20 cellular contexts compared by ENCODE assay signal in the genomic region with DNA sequence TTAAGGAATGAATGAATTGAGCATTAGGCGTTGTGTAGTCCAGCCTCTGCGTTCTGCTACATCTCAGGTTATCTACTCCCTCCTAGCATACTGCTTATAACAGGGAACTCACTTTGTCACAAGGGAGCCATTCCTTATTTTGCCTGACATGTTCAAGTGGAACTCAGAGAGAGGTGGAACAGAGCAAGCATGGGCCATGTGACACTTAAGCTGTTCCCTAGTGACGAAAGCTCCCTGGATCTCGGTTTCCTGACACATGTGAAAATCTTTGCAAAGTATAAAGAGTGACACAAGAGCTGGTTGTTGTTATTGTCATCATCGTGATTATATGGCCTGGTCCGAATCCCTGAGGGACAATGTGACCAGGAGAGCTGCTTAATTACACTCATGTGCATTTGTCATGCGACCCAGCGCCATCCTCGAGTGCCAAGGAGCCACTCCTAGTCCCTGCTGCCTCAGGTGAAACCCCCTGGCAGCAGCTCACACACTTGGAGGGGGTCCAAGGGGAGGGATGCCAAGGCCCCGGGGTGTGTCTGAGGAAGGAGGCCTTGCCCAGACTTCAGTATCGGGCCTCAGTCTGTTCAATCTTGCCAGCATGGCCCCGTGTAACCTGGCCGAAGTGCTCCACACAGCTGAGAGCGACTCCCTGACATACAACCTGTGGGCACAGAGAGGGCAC.
DNase-seq lines count a peak whose midpoint lies in the region; ATAC-seq and TF ChIP-seq lines count a peak whose summit lies in the region.
"Had no signal": no experiment of that assay in that cellular context is flagged by ENCODE, and none has a peak within 500 bp of the region (broad histone marks: within the 10 kb centered on the region; RNA-seq: fewer than 3 reads in every experiment).

No MANE protein-coding gene starts in this region.

- no peaks in the 10 kb centered on the region for H4K20me1 ChIP-seq in mammary epithelial cell (ENCODE audit: insufficient read depth, low read length)

- H3K4me3 ChIP-seq in right atrium auricular region (no peak overlapping the region), lower lobe of right lung (no peak overlapping the region), transverse colon (no peak overlapping the region), mammary epithelial cell (replicated peaks in 1 of 3; ENCODE audit: insufficient read depth in 1 of 3, low read depth in 2 of 3, low read length in 3 of 3) (no peak overlapping the region)
- H3K4me3 ChIP-seq: coronary artery, esophagus squamous epithelium, thoracic aorta had no signal

- H3K9me3 Mint-ChIP-seq in activated T-helper 17 cell treated with anti-CD3 and anti-CD28 coated beads, Interleukin-2, amount 50 U/mL, for 72 hours: no peaks in the 10 kb centered on the region
- H3K9me3 Mint-ChIP-seq: stimulated activated effector memory CD8-positive, alpha-beta T cell treated with anti-CD3 and anti-CD28 coated beads, Interleukin-12 subunit alpha, Interleukin-12 subunit beta, amount 100 ng/mL, for 72 hours had no signal

- in situ Hi-C loops in transverse colon (cut with MboI; ENCODE audit: low pct_ligation_motif_present in 1 of 4, low pct_unique_long_range_greater_than_20kb in 1 of 4, low sequenced_read_pairs in 3 of 4): no loop called here
- in situ Hi-C loops in mammary epithelial cell (cut with MboI; ENCODE audit: low sequenced_read_pairs in 2 of 2): no loop called here

- H3K9me3 ChIP-seq in right atrium auricular region: peaks cover 0 to 5% of the 10 kb centered on the region in 2 donors
- no peaks in the 10 kb centered on the region for H3K9me3 ChIP-seq in lower lobe of right lung
- H3K9me3 ChIP-seq in transverse colon: no peaks in the 10 kb centered on the region
- H3K9me3 ChIP-seq in mammary epithelial cell (replicated peaks; ENCODE audit: insufficient read depth, low read length): no peaks in the 10 kb centered on the region
- H3K9me3 ChIP-seq: esophagus squamous epithelium, thoracic aorta had no signal

- CTCF ChIA-PET in mammary epithelial cell (lab: Charles Lee; ENCODE audit: low non-redundant PET): no interaction called here

- peaks cover 9% of the 10 kb centered on the region for H3K36me3 Mint-ChIP-seq in activated T-helper 17 cell treated with anti-CD3 and anti-CD28 coated beads, Interleukin-2, amount 50 U/mL, for 72 hours (ENCODE audit: low read depth)

- no peak for TF ChIP-seq EP300 in transverse colon (IDR thresholded peaks at IDR 0.05; ENCODE audit: low read depth)

- dilution Hi-C loops in mammary epithelial cell (cut with HindIII; ENCODE audit: low sequenced_read_pairs): no loop called here

- no peak overlapping the region for H3K4me2 ChIP-seq in mammary epithelial cell (ENCODE audit: insufficient read depth, low read depth, low read length)

- peak; percentile 45 for DNase-seq in Right ventricle myocardium superior
- DNase-seq in right atrium auricular region (ENCODE audit: low spot score): no peak
- peak; percentile 69 for DNase-seq in lower lobe of right lung
- peak; percentile 53 for DNase-seq in transverse colon
- DNase-seq in NCI-H526 treated with DMSO at 0.1 percent for 48 hours (lab: John Stamatoyannopoulos, UW): no peak
- no peak for DNase-seq in mammary epithelial cell
- DNase-seq: activated CD4-positive, CD25-positive, alpha-beta regulatory T cell treated with anti-CD3 and anti-CD28 coated beads, Interleukin-2, amount 50 U/mL, for 72 hours; activated CD8-positive, alpha-beta T cell treated with anti-CD3 and anti-CD28 coated beads, Interleukin-2, amount 10 ng/mL, durations not matched to agents 7 days and 5 days; brain microvascular endothelial cell; esophagus squamous epithelium; NCI-H1694; NCI-H526; SHP77 had no signal

- peaks cover 6% of the 10 kb centered on the region for H3K4me1 Mint-ChIP-seq in activated T-helper 17 cell treated with anti-CD3 and anti-CD28 coated beads, Interleukin-2, amount 50 U/mL, for 72 hours

- H3K36me3 ChIP-seq in right atrium auricular region (no peaks in the 10 kb centered on the region), lower lobe of right lung (no peaks in the 10 kb centered on the region), transverse colon (no peaks in the 10 kb centered on the region), mammary epithelial cell (ENCODE audit: insufficient read depth, low read length) (no peaks in the 10 kb centered on the region)
- H3K36me3 ChIP-seq: brain microvascular endothelial cell, esophagus squamous epithelium, thoracic aorta had no signal

- no peak overlapping the region for H2AFZ ChIP-seq in mammary epithelial cell (ENCODE audit: low read depth, low read length)

- H3K4me3 Mint-ChIP-seq in activated T-helper 17 cell treated with anti-CD3 and anti-CD28 coated beads, Interleukin-2, amount 50 U/mL, for 72 hours: no peak overlapping the region
- H3K4me3 Mint-ChIP-seq: activated CD8-positive, alpha-beta T cell treated with anti-CD3 and anti-CD28 coated beads, Interleukin-2, amount 10 ng/mL, durations not matched to agents 7 days and 5 days; mesothelial cell of epicardium; stimulated activated effector memory CD8-positive, alpha-beta T cell treated with anti-CD3 and anti-CD28 coated beads, Interleukin-12 subunit alpha, Interleukin-12 subunit beta, amount 100 ng/mL, for 72 hours had no signal

- no peaks in the 10 kb centered on the region for H3K27me3 ChIP-seq in right atrium auricular region
- H3K27me3 ChIP-seq in lower lobe of right lung (ENCODE audit: low read depth): no peaks in the 10 kb centered on the region
- no peaks in the 10 kb centered on the region for H3K27me3 ChIP-seq in transverse colon
- no peaks in the 10 kb centered on the region for H3K27me3 ChIP-seq in mammary epithelial cell (ENCODE audit: insufficient read depth, low read length)
- H3K27me3 ChIP-seq: brain microvascular endothelial cell, esophagus squamous epithelium had no signal

- H3K27ac Mint-ChIP-seq in activated T-helper 17 cell treated with anti-CD3 and anti-CD28 coated beads, Interleukin-2, amount 50 U/mL, for 72 hours: peak overlapping the region; percentile 23
- H3K27ac Mint-ChIP-seq: activated CD8-positive, alpha-beta T cell treated with anti-CD3 and anti-CD28 coated beads, Interleukin-2, amount 10 ng/mL, durations not matched to agents 7 days and 5 days; mesothelial cell of epicardium had no signal

- intact Hi-C loops in Right ventricle myocardium superior (cut with DNase I) (no loop called here), lower lobe of right lung (cut with DNase I) (no loop called here), transverse colon (cut with DNase I; ENCODE audit: low total_unique reads) (no loop called here), mammary epithelial cell (cut with micrococcal nuclease) (no loop called here)

- 67 to 82% methylated on average over 2 to 14 of the region's 14 CpGs for WGBS in transverse colon (ENCODE audit: low coverage in 1 of 2), 2 donors
- 57% methylated on average over 13 of the region's 14 CpGs for WGBS in mammary epithelial cell (ENCODE audit: low coverage, missing lambda C conversion rate)

- H3K79me2 ChIP-seq in mammary epithelial cell (ENCODE audit: insufficient read depth, low read length): peaks cover 79% of the 10 kb centered on the region

- ATAC-seq in Right ventricle myocardium superior (ENCODE audit: poor library complexity) (peak; percentile 90), lower lobe of right lung (peak; percentile 87 to 91), HG02885 (IDR thresholded peaks at IDR 0.05; ENCODE audit: poor library complexity, unreplicated experiment) (no peak)
- ATAC-seq in activated T-helper 17 cell treated with anti-CD3 and anti-CD28 coated beads, Interleukin-2, amount 50 U/mL, for 72 hours (replicated peaks): no peak
- ATAC-seq: activated CD8-positive, alpha-beta T cell treated with anti-CD3 and anti-CD28 coated beads, Interleukin-2, amount 10 ng/mL, durations not matched to agents 7 days and 5 days; HepG2; stimulated activated effector memory CD8-positive, alpha-beta T cell treated with anti-CD3 and anti-CD28 coated beads, Interleukin-12 subunit alpha, Interleukin-12 subunit beta, amount 100 ng/mL, for 72 hours had no signal

- TF ChIP-seq POLR2A in transverse colon (IDR thresholded peaks at IDR 0.05): no peak

- no peak for TF ChIP-seq CTCF in right atrium auricular region (IDR thresholded peaks at IDR 0.05)
- TF ChIP-seq CTCF in lower lobe of right lung (IDR thresholded peaks at IDR 0.05): no peak
- TF ChIP-seq CTCF in transverse colon (IDR thresholded peaks at IDR 0.05): no peak
- TF ChIP-seq CTCF in mammary epithelial cell (conservative IDR thresholded peaks at IDR 0.05 in 1 of 2, IDR thresholded peaks at IDR 0.05 in 1 of 2; ENCODE audit: extremely low read depth in 1 of 2, insufficient read depth in 1 of 2, low read depth in 1 of 2, low read length in 2 of 2): no peak

- H3K4me1 ChIP-seq in right atrium auricular region (no peaks in the 10 kb centered on the region), lower lobe of right lung (no peaks in the 10 kb centered on the region), transverse colon (peaks cover 0 to 4% (median 0%) of the 10 kb centered on the region in 4 donors), mammary epithelial cell (ENCODE audit: insufficient read depth, low read length) (no peaks in the 10 kb centered on the region)

- no peak overlapping the region for H3K9ac ChIP-seq in mammary epithelial cell (ENCODE audit: insufficient read depth, low read length)

- no peaks in the 10 kb centered on the region for H3K27me3 Mint-ChIP-seq in activated T-helper 17 cell treated with anti-CD3 and anti-CD28 coated beads, Interleukin-2, amount 50 U/mL, for 72 hours

- no TSS peak for BruUV-seq in mammary epithelial cell (replicated peaks; lab: Mats Ljungman, UMichigan)

- no peak overlapping the region for H3K27ac ChIP-seq in right atrium auricular region
- no peak overlapping the region for H3K27ac ChIP-seq in lower lobe of right lung
- H3K27ac ChIP-seq in transverse colon: no peak overlapping the region
- no peak overlapping the region for H3K27ac ChIP-seq in mammary epithelial cell (ENCODE audit: insufficient read depth, low read depth, low read length)
- H3K27ac ChIP-seq: brain microvascular endothelial cell, coronary artery, esophagus squamous epithelium, thoracic aorta had no signal

Comparison
In these comparisons a context has a peak if more than half of its experiments do, and no peak if none do; other contexts are left out.
1. DNase-seq: peak in Right ventricle myocardium superior (single experiment), lower lobe of right lung (single experiment) and transverse colon (single experiment); none in right atrium auricular region (single experiment), NCI-H526 treated with DMSO at 0.1 percent for 48 hours (single experiment) and mammary epithelial cell (single experiment).
2. ATAC-seq: peak in Right ventricle myocardium superior (single experiment) and lower lobe of right lung (2 of 2); none in activated T-helper 17 cell treated with anti-CD3 and anti-CD28 coated beads, Interleukin-2, amount 50 U/mL, for 72 hours (single experiment) and HG02885 (single experiment).